23 cellular contexts compared by ENCODE assay signal in the genomic region with DNA sequence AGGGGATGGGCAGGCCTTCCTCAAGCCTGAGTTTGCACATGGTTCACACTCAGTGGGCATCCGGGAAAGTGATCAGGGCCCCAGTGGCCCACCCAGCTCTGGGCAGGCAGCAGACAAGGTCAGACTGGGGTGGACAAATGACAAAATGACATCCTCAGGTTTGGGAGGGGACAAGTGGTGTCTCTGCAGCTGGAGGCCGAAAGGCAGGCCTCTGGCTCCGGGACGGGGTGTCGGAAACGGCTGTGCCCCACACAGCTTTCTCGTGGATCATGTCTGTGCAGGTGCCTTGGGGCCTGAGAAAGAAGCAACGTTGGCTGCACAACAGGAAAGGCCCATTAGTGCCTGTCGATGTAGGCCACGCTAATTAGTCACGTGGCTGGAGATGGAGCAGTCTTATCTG. TPM values are rescaled to one million over a fixed set of nuclear protein-coding genes. Genes with fewer than 3 reads are reported as not detected.
"Had no signal": no experiment of that assay in that cellular context is flagged by ENCODE, and none has a peak within 500 bp of the region (broad histone marks: within the 10 kb centered on the region; RNA-seq: fewer than 3 reads in every experiment).

No MANE protein-coding gene starts in this region.

- H3K36me3 ChIP-seq: SJCRH30 had no signal

- H3K4me2 ChIP-seq: SK-N-SH had no signal

- DNase-seq: activated CD4-positive, alpha-beta memory T cell treated with anti-CD3 and anti-CD28 coated beads, Interleukin-2, amount 10 ng/mL, durations not matched to agents 7 days and 5 days; activated CD4-positive, alpha-beta T cell treated with anti-CD3 and anti-CD28 coated beads for 36 hours; activated CD4-positive, alpha-beta T cell treated with anti-CD3 and anti-CD28 coated beads, Interleukin-2, amount 50 U/mL, for 1 hour; activated CD8-positive, alpha-beta memory T cell treated with anti-CD3 and anti-CD28 coated beads, Interleukin-2, amount 50 U/mL, for 48 hours; activated gamma-delta T cell; activated naive CD4-positive, alpha-beta T cell treated with anti-CD3 and anti-CD28 coated beads for 36 hours; activated naive CD8-positive, alpha-beta T cell treated with anti-CD3 and anti-CD28 coated beads for 36 hours; activated T-cell treated with anti-CD3 and anti-CD28 coated beads, Interleukin-2, amount 50 U/mL, for 1 hour; caudate nucleus; MM.1S; NCI-H1105; NCI-H1930; NCI-H2171; NCI-H2227 treated with DMSO at 0.1 percent for 48 hours; NCI-H526; NCI-H82; SJCRH30; SK-N-SH; T-helper 1 cell had no signal

- H3K4me1 ChIP-seq: SJCRH30 had no signal

- ATAC-seq: activated CD4-positive, alpha-beta T cell treated with anti-CD3 and anti-CD28 coated beads for 36 hours had no signal

- H3K9ac ChIP-seq: SK-N-SH had no signal

- H3K4me3 ChIP-seq: SJCRH30 had no signal

- H3K9me3 ChIP-seq: SJCRH30, SK-N-SH had no signal

- H3K27ac ChIP-seq: SJCRH30, VCaP had no signal

- H3K27me3 ChIP-seq: SJCRH30 had no signal

RNA-seq across cellular contexts. Expression of a gene that starts 44.0 kb away (rescaled TPM):
- total RNA-seq: activated CD4-positive, alpha-beta memory T cell treated with anti-CD3 and anti-CD28 coated beads, Interleukin-2, amount 10 ng/mL, durations not matched to agents 7 days and 5 days; activated CD4-positive, alpha-beta T cell treated with anti-CD3 and anti-CD28 coated beads for 36 hours; activated naive CD4-positive, alpha-beta T cell treated with anti-CD3 and anti-CD28 coated beads for 36 hours; activated naive CD8-positive, alpha-beta T cell treated with anti-CD3 and anti-CD28 coated beads for 36 hours; OCI-LY7; RPMI7951; T-helper 2 cell treated with Interferon-gamma antibody and Interleukin-4, amounts not matched to agents 100 ng/mL and 5 ng/mL, for 36 hours had no signal
